10 cellular contexts compared by ENCODE assay signal in genomic region chr12:121133838-121134237, GRCh38. TPM values are rescaled to one million over a fixed set of nuclear protein-coding genes. Genes with fewer than 3 reads are reported as not detected.
DNase-seq lines count a peak whose midpoint lies in the region; ATAC-seq and TF ChIP-seq lines count a peak whose summit lies in the region.
"Had no signal": no experiment of that assay in that cellular context is flagged by ENCODE, and none has a peak within 500 bp of the region (broad histone marks: within the 10 kb centered on the region; RNA-seq: fewer than 3 reads in every experiment).

No MANE protein-coding gene starts in this region.

- H3K27ac ChIP-seq in VCaP (peak overlapping the region; percentile 71), foreskin keratinocyte (peak overlapping the region; percentile 47), thoracic aorta (no peak overlapping the region)

- H3K4me1 ChIP-seq in foreskin keratinocyte = peaks cover 4% of the 10 kb centered on the region
- peaks cover 0 to 6% of the 10 kb centered on the region in 2 donors for H3K4me1 ChIP-seq in thoracic aorta (ENCODE audit: control insufficient read depth in 1 of 2, low read depth in 2 of 2)
- H3K4me1 ChIP-seq: HAP-1 had no signal

- no peak for TF ChIP-seq CTCF in VCaP (conservative IDR thresholded peaks at IDR 0.05)
- no peak for TF ChIP-seq CTCF in foreskin keratinocyte (conservative IDR thresholded peaks at IDR 0.05)
- TF ChIP-seq CTCF in thoracic aorta (IDR thresholded peaks at IDR 0.05) = no peak

- peak overlapping the region; percentile 81 for H3K4me3 ChIP-seq in thoracic aorta
- H3K4me3 ChIP-seq: HAP-1, hepatocyte had no signal

- H3K36me3 ChIP-seq in thoracic aorta = no peaks in the 10 kb centered on the region
- H3K36me3 ChIP-seq: HAP-1 had no signal

- peaks cover 3% of the 10 kb centered on the region for H3K9me3 Mint-ChIP-seq in activated T-cell treated with anti-CD3 and anti-CD28 coated beads, Interleukin-2, amount 50 U/mL, for 4 hours

- no peak for DNase-seq in activated T-cell treated with anti-CD3 and anti-CD28 coated beads, Interleukin-2, amount 50 U/mL, for 4 hours
- DNase-seq in activated T-cell treated with anti-CD3 and anti-CD28 coated beads, Interleukin-2, amount 50 U/mL, for 1 hour = no peak
- DNase-seq in foreskin keratinocyte (no peak), thoracic aorta (ENCODE audit: low spot score) (no peak), GM19238 (ENCODE audit: insufficient read length, low spot score) (no peak), ureter (ENCODE audit: low spot score) (no peak), NCI-H2081 (lab: John Stamatoyannopoulos, UW) (no peak)

- ATAC-seq in activated T-cell treated with anti-CD3 and anti-CD28 coated beads, Interleukin-2, amount 50 U/mL, for 4 hours = no peak
- ATAC-seq in foreskin keratinocyte = no peak
- no peak for ATAC-seq in thoracic aorta (ENCODE audit: insufficient number of reproducible peaks, low FRiP score, low read depth)

- no peaks in the 10 kb centered on the region for H3K9me3 ChIP-seq in thoracic aorta
- H3K9me3 ChIP-seq: HAP-1 had no signal

- H3K27me3 ChIP-seq in foreskin keratinocyte (no peaks in the 10 kb centered on the region), thoracic aorta (replicated peaks; ENCODE audit: insufficient read depth) (no peaks in the 10 kb centered on the region)
- H3K27me3 ChIP-seq: hepatocyte had no signal

- peak overlapping the region; percentile 81 for H3K4me3 Mint-ChIP-seq in activated T-cell treated with anti-CD3 and anti-CD28 coated beads, Interleukin-2, amount 50 U/mL, for 4 hours

- H3K4me1 Mint-ChIP-seq in activated T-cell treated with anti-CD3 and anti-CD28 coated beads, Interleukin-2, amount 50 U/mL, for 4 hours (ENCODE audit: low read depth) = peaks cover 58% of the 10 kb centered on the region

- H3K27me3 Mint-ChIP-seq in activated T-cell treated with anti-CD3 and anti-CD28 coated beads, Interleukin-2, amount 50 U/mL, for 4 hours (ENCODE audit: low read depth) = no peaks in the 10 kb centered on the region

- H3K36me3 Mint-ChIP-seq in activated T-cell treated with anti-CD3 and anti-CD28 coated beads, Interleukin-2, amount 50 U/mL, for 4 hours (ENCODE audit: insufficient read depth) = peaks cover 2% of the 10 kb centered on the region

RNA-seq across cellular contexts. Expression of gene P2RX7, which starts 1.2 kb away (rescaled TPM):
- total RNA-seq in activated T-cell treated with anti-CD3 and anti-CD28 coated beads, Interleukin-2, amount 50 U/mL, for 4 hours = 1 to 10 TPM; 2.5 to 4.8 (median 2.9) TPM
- total RNA-seq in foreskin keratinocyte (0.10 and 0.28 TPM in 2 replicates), thoracic aorta (1 to 10 TPM; 3.2 to 4.0 TPM), ureter (1.8 TPM)
- 0.04 TPM in 2 replicates for polyA plus RNA-seq in foreskin keratinocyte

Comparison
In these comparisons a context has a peak if more than half of its experiments do, and no peak if none do; other contexts are left out.
1. H3K27ac ChIP-seq: peak in VCaP (single experiment) and foreskin keratinocyte (single experiment); none in thoracic aorta (0 of 2).